Comparison of ENCODE assay signal across 25 cellular contexts in the genomic region with DNA sequence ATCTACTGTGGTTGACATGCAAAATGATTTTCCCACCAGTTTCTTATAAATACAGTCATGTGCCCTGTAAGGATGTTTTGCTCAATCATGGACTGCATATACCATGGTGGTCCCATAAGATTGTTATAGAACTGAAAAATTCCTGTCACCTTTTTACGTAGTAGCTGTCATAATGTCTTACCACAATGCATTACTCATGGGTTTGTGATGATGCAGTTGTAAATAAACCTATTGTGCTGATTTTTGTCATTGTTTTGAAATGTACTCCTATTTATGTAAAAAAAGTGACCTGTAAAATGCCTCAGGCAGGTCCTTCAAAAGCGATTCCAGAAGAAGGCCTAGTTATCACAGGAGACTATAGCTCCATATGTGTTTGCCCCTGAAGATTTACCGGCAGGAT.
"Had no signal": no experiment of that assay in that cellular context is flagged by ENCODE, and none has a peak within 500 bp of the region (broad histone marks: within the 10 kb centered on the region; RNA-seq: fewer than 3 reads in every experiment).

No MANE protein-coding gene starts in this region.

- H3K4me1 ChIP-seq: esophagus squamous epithelium, gastrocnemius medialis, heart right ventricle, left lung, lower lobe of right lung had no signal

- H3K9me3 ChIP-seq: esophagus squamous epithelium, gastrocnemius medialis, heart right ventricle, left lung, lower lobe of right lung, mucosa of descending colon had no signal

- FAIRE-seq: endothelial cell of umbilical vein, islet of Langerhans, keratinocyte had no signal

- ATAC-seq: esophagus mucosa, gastrocnemius medialis, heart right ventricle, left cardiac atrium, left lung, left ventricle myocardium superior, lower lobe of right lung, mucosa of descending colon had no signal

- H3K36me3 ChIP-seq: esophagus squamous epithelium, gastrocnemius medialis, heart right ventricle, left lung, lower lobe of right lung had no signal

- H3K27ac ChIP-seq: coronary artery, dorsolateral prefrontal cortex, epithelial cell of prostate, esophagus squamous epithelium, gastrocnemius medialis, heart right ventricle, left lung, lower lobe of right lung had no signal

- H3K27me3 ChIP-seq: esophagus squamous epithelium, gastrocnemius medialis, heart right ventricle, left lung had no signal

- DNase-seq: dermis blood vessel endothelial cell; dorsolateral prefrontal cortex; effector CD4-positive, alpha-beta T cell; effector memory CD4-positive, alpha-beta T cell; erythroblast; esophagus squamous epithelium; foreskin fibroblast; foreskin melanocyte; gastrocnemius medialis; glutamatergic neuron; head of caudate nucleus; heart right ventricle; hippocampal formation; left cardiac atrium; left lung; left ventricle myocardium superior; lower lobe of right lung; mesenchymal stem cell; mucosa of descending colon had no signal

- H3K4me3 ChIP-seq: coronary artery, dorsolateral prefrontal cortex, esophagus squamous epithelium, gastrocnemius medialis, heart right ventricle, left lung, lower lobe of right lung, mucosa of descending colon had no signal
